ENCODE assay signal across 18 cellular contexts in the genomic region with DNA sequence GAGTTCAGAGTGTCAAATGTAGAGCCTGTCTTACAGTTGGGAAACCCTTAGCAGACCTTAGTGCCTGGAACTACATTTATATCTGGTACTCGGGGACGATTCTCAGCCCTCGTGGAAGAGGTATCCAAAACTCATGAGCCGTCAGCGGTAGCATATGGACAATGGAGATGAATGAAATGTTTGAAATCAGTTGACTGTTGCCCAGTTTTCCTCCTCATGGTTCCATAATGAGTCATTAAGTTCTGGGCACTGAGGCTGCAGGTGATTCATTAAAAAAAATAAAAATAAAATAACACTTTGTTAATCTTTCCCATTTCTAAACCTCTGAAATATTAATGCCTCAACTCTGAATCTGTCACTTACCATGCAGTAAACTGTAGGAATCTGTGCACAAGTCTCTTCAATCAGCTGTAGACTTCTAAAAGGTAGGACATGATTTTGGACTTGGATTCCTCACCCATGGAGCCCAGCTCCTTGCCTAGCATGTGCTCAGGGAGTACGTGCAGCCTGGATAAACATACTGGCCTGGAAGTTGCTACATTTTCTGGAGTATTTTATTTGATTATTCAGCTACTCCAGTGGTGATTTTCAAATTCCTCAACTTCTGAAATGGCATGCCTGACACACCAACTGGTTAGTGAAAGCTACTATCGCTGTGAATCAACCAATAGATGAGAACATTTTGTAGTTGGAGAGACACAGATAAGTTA.
"Had no signal": no experiment of that assay in that cellular context is flagged by ENCODE, and none has a peak within 500 bp of the region (broad histone marks: within the 10 kb centered on the region; RNA-seq: fewer than 3 reads in every experiment).

No MANE protein-coding gene starts in this region.

- H3K27ac ChIP-seq: foreskin keratinocyte, hepatocyte, neutrophil, pancreas, psoas muscle, tibial artery had no signal

- H3K4me3 ChIP-seq: hepatocyte, pancreas, psoas muscle, tibial artery had no signal

- H3K9me3 ChIP-seq: neutrophil, pancreas, psoas muscle, tibial artery had no signal

- H3K27me3 ChIP-seq: foreskin keratinocyte, hepatocyte, neutrophil, pancreas, tibial artery had no signal

- DNase-seq: activated CD8-positive, alpha-beta memory T cell treated with anti-CD3 and anti-CD28 coated beads, Interleukin-2, amount 50 U/mL, for 4 hours; activated naive CD4-positive, alpha-beta T cell; activated naive CD8-positive, alpha-beta T cell treated with anti-CD3 and anti-CD28 coated beads for 36 hours; activated T-cell treated with anti-CD3 and anti-CD28 coated beads, Interleukin-2, amount 50 U/mL, for 24 hours; amniotic stem cell; central memory CD4-positive, alpha-beta T cell; dermis blood vessel endothelial cell; effector CD8-positive, alpha-beta T cell; pancreas; psoas muscle; right cardiac atrium; stimulated activated CD4-positive, alpha-beta T cell treated with anti-CD3 and anti-CD28 coated beads, Interleukin-4, amount 100 ng/mL, for 4 hours; substantia nigra; tibial artery had no signal

- H3K36me3 ChIP-seq: neutrophil, pancreas, tibial artery had no signal

- FAIRE-seq: pancreas had no signal

- ATAC-seq: activated T-helper 17 cell treated with anti-CD3 and anti-CD28 coated beads, Interleukin-2, amount 50 U/mL, for 72 hours; foreskin keratinocyte; pancreas; psoas muscle; right cardiac atrium had no signal

- H3K4me1 ChIP-seq: foreskin keratinocyte, pancreas, psoas muscle, tibial artery had no signal
